13 cellular contexts compared by ENCODE assay signal in genomic region chr1:162712317-162713029, GRCh38.
"Had no signal": no experiment of that assay in that cellular context is flagged by ENCODE, and none has a peak within 500 bp of the region (broad histone marks: within the 10 kb centered on the region; RNA-seq: fewer than 3 reads in every experiment).

No MANE protein-coding gene starts in this region.

- DNase-seq: activated CD4-positive, alpha-beta T cell treated with anti-CD3 and anti-CD28 coated beads, Interleukin-2, amount 10 ng/mL, durations not matched to agents 7 days and 5 days; activated CD4-positive, CD25-positive, alpha-beta regulatory T cell; activated T-cell treated with anti-CD3 and anti-CD28 coated beads, Interleukin-2, amount 50 U/mL, for 1 hour; amygdala; brain microvascular endothelial cell; effector memory CD8-positive, alpha-beta T cell; hippocampal formation; midbrain; naive B cell; psoas muscle; stimulated activated CD4-positive, alpha-beta T cell treated with anti-CD3 and anti-CD28 coated beads, Interleukin-15, amount 100 ng/mL, for 24 hours; stimulated activated CD4-positive, alpha-beta T cell treated with anti-CD3 and anti-CD28 coated beads, Interleukin-4, amount 100 ng/mL, for 24 hours had no signal

- H3K9me3 ChIP-seq: psoas muscle had no signal

- H3K27me3 ChIP-seq: brain microvascular endothelial cell had no signal

- ATAC-seq: effector memory CD8-positive, alpha-beta T cell; psoas muscle had no signal

- H3K27ac ChIP-seq: brain microvascular endothelial cell, epithelial cell of prostate, psoas muscle had no signal

- H3K4me3 ChIP-seq: psoas muscle had no signal

- H3K4me1 ChIP-seq: psoas muscle had no signal
